1 cellular context compared by ENCODE assay signal in the genomic region with DNA sequence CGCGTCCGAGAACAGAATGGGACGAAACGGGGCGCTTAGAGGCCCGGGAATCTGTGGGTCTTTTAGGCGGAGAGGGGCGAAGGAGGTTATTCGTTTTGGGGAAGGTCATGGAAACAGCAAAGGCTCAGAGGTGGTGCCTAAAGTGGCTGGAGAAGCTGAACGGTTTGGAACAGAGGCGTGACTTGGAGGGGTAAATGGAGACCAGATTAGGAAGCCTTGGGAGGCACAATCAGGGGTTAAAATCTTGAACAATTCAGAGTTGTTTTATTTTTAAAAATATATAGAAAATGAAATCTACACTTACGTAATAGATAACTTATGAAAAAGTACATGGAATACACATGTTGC.
TF ChIP-seq lines count a peak whose summit lies in the region.

No MANE protein-coding gene starts in this region.

TF ChIP-seq in GM23338, 12 proteins besides CTCF, POLR2A, EP300 and RAD21 (continued from another document):
- TF ChIP-seq, protein P1, sequence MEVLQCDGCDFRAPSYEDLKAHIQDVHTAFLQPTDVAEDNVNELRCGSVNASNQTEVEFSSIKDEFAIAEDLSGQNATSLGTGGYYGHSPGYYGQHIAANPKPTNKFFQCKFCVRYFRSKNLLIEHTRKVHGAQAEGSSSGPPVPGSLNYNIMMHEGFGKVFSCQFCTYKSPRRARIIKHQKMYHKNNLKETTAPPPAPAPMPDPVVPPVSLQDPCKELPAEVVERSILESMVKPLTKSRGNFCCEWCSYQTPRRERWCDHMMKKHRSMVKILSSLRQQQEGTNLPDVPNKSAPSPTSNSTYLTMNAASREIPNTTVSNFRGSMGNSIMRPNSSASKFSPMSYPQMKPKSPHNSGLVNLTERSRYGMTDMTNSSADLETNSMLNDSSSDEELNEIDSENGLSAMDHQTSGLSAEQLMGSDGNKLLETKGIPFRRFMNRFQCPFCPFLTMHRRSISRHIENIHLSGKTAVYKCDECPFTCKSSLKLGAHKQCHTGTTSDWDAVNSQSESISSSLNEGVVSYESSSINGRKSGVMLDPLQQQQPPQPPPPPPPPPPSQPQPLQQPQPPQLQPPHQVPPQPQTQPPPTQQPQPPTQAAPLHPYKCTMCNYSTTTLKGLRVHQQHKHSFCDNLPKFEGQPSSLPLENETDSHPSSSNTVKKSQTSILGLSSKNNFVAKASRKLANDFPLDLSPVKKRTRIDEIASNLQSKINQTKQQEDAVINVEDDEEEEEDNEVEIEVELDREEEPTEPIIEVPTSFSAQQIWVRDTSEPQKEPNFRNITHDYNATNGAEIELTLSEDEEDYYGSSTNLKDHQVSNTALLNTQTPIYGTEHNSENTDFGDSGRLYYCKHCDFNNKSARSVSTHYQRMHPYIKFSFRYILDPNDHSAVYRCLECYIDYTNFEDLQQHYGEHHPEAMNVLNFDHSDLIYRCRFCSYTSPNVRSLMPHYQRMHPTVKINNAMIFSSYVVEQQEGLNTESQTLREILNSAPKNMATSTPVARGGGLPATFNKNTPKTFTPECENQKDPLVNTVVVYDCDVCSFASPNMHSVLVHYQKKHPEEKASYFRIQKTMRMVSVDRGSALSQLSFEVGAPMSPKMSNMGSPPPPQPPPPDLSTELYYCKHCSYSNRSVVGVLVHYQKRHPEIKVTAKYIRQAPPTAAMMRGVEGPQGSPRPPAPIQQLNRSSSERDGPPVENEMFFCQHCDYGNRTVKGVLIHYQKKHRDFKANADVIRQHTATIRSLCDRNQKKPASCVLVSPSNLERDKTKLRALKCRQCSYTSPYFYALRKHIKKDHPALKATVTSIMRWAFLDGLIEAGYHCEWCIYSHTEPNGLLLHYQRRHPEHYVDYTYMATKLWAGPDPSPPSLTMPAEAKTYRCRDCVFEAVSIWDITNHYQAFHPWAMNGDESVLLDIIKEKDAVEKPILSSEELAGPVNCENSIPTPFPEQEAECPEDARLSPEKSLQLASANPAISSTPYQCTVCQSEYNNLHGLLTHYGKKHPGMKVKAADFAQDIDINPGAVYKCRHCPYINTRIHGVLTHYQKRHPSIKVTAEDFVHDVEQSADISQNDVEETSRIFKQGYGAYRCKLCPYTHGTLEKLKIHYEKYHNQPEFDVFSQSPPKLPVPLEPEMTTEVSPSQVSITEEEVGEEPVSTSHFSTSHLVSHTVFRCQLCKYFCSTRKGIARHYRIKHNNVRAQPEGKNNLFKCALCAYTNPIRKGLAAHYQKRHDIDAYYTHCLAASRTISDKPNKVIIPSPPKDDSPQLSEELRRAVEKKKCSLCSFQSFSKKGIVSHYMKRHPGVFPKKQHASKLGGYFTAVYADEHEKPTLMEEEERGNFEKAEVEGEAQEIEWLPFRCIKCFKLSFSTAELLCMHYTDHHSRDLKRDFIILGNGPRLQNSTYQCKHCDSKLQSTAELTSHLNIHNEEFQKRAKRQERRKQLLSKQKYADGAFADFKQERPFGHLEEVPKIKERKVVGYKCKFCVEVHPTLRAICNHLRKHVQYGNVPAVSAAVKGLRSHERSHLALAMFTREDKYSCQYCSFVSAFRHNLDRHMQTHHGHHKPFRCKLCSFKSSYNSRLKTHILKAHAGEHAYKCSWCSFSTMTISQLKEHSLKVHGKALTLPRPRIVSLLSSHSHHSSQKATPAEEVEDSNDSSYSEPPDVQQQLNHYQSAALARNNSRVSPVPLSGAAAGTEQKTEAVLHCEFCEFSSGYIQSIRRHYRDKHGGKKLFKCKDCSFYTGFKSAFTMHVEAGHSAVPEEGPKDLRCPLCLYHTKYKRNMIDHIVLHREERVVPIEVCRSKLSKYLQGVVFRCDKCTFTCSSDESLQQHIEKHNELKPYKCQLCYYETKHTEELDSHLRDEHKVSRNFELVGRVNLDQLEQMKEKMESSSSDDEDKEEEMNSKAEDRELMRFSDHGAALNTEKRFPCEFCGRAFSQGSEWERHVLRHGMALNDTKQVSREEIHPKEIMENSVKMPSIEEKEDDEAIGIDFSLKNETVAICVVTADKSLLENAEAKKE (CRISPR knock-in tag; IDR thresholded peaks at IDR 0.05), result no peak
- TF ChIP-seq POLR2AphosphoS5 (IDR thresholded peaks at IDR 0.05; ENCODE audit: low read depth) (no peak), EZH2phosphoT487 (IDR thresholded peaks at IDR 0.05; ENCODE audit: unreplicated experiment) (no peak), EZH2 (IDR thresholded peaks at IDR 0.05; ENCODE audit: low read depth, unreplicated experiment) (no peak), CREB1 (CRISPR knock-in tag; IDR thresholded peaks at IDR 0.05; ENCODE audit: low read depth) (no peak)
- TF ChIP-seq, protein P2, sequence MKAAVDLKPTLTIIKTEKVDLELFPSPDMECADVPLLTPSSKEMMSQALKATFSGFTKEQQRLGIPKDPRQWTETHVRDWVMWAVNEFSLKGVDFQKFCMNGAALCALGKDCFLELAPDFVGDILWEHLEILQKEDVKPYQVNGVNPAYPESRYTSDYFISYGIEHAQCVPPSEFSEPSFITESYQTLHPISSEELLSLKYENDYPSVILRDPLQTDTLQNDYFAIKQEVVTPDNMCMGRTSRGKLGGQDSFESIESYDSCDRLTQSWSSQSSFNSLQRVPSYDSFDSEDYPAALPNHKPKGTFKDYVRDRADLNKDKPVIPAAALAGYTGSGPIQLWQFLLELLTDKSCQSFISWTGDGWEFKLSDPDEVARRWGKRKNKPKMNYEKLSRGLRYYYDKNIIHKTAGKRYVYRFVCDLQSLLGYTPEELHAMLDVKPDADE (IDR thresholded peaks at IDR 0.05), result no peak
